Comparison of ENCODE assay signal across 21 cellular contexts in genomic region chr5:75214409-75214808, GRCh38. TPM values are rescaled to one million over a fixed set of nuclear protein-coding genes. Genes with fewer than 3 reads are reported as not detected.
DNase-seq lines count a peak whose midpoint lies in the region; ATAC-seq and TF ChIP-seq lines count a peak whose summit lies in the region.
"Had no signal": no experiment of that assay in that cellular context is flagged by ENCODE, and none has a peak within 500 bp of the region (broad histone marks: within the 10 kb centered on the region; RNA-seq: fewer than 3 reads in every experiment).

No MANE protein-coding gene starts in this region.

- peak; percentile 85 for ATAC-seq in DND-41 (ENCODE audit: insufficient read depth, low read depth)
- ATAC-seq in HG03565 (IDR thresholded peaks at IDR 0.05; ENCODE audit: unreplicated experiment) = no peak
- no peak for ATAC-seq in effector memory CD8-positive, alpha-beta T cell (replicated peaks)
- ATAC-seq: A549 had no signal

- TF ChIP-seq CTCF in DND-41 (IDR thresholded peaks at IDR 0.05; ENCODE audit: borderline replicate concordance, extremely low read depth, low read length, poor library complexity, severe bottlenecking) (no peak), Peyer's patch (IDR thresholded peaks at IDR 0.05) (no peak)

- DNase-seq in DND-41 (no peak), Peyer's patch (no peak), NAMALWA (ENCODE audit: low spot score) (no peak)
- no peak for DNase-seq in effector memory CD8-positive, alpha-beta T cell
- DNase-seq: ACHN; BE2C; CD4-positive, alpha-beta memory T cell; CD8-positive, alpha-beta memory T cell; COR-L47; DMS 273 treated with DMSO at 0.1 percent for 48 hours; DMS153; DMS79; GF-D8 had no signal

- H4K20me1 ChIP-seq in BLaER1 (no peaks in the 10 kb centered on the region), DND-41 (ENCODE audit: insufficient read depth, low read length) (no peaks in the 10 kb centered on the region)
- H4K20me1 ChIP-seq: BLaER1 treated with 17β-estradiol and CSF1 and Interleukin-3, amounts not matched to agents 10 nM and 100 nM had no signal

- H3K9ac ChIP-seq in BLaER1 (no peak overlapping the region), DND-41 (ENCODE audit: low read depth, low read length) (no peak overlapping the region)
- H3K9ac ChIP-seq: BLaER1 treated with 17β-estradiol and CSF1 and Interleukin-3, amounts not matched to agents 10 nM and 100 nM had no signal

- H3K9me3 ChIP-seq in BLaER1 (peaks cover 19% of the 10 kb centered on the region), DND-41 (ENCODE audit: insufficient read depth, low read length, severe bottlenecking) (no peaks in the 10 kb centered on the region), KOPT-K1 (ENCODE audit: insufficient read depth, low read length, poor library complexity, severe bottlenecking) (peaks cover 21% of the 10 kb centered on the region), Peyer's patch (no peaks in the 10 kb centered on the region)
- H3K9me3 ChIP-seq: A549, BE2C had no signal

- no peak overlapping the region for H3K4me3 Mint-ChIP-seq in effector memory CD8-positive, alpha-beta T cell
- H3K4me3 Mint-ChIP-seq: CD4-positive, alpha-beta memory T cell; CD8-positive, alpha-beta memory T cell had no signal

- peak overlapping the region; percentile 26; the same call in 1 of the 2 replicates for H3K4me2 ChIP-seq in BLaER1
- H3K4me2 ChIP-seq in DND-41 (ENCODE audit: insufficient read depth, low read length) = no peak overlapping the region
- H3K4me2 ChIP-seq: A549 had no signal

- H3K27ac ChIP-seq in BLaER1 (no peak overlapping the region), DND-41 (ENCODE audit: low read length) (no peak overlapping the region), KOPT-K1 (ENCODE audit: low read depth, low read length, poor library complexity, severe bottlenecking) (peak overlapping the region; percentile 34), Peyer's patch (peak overlapping the region in 3 of 4 donors; percentile 4 to 55 (median 53))
- H3K27ac ChIP-seq: 22Rv1; A549; BLaER1 treated with 17β-estradiol and CSF1 and Interleukin-3, amounts not matched to agents 10 nM and 100 nM; C4-2B had no signal

- H3K9me3 Mint-ChIP-seq in effector memory CD8-positive, alpha-beta T cell = peaks cover 7 to 10% of the 10 kb centered on the region in 2 donors

- no peaks in the 10 kb centered on the region for H3K4me1 Mint-ChIP-seq in effector memory CD8-positive, alpha-beta T cell (ENCODE audit: low read depth in 2 of 2)

- H3K27me3 ChIP-seq in BLaER1 (no peaks in the 10 kb centered on the region), DND-41 (ENCODE audit: insufficient read depth, low read length, poor library complexity) (no peaks in the 10 kb centered on the region), Peyer's patch (no peaks in the 10 kb centered on the region)
- H3K27me3 ChIP-seq: BLaER1 treated with 17β-estradiol and CSF1 and Interleukin-3, amounts not matched to agents 10 nM and 100 nM had no signal

- H2AFZ ChIP-seq in DND-41 (ENCODE audit: low read depth, low read length) = no peak overlapping the region

- H3K4me1 ChIP-seq in BLaER1 (0 out of 2 replicates have a peak, but pooled peaks cover 8% of the 10 kb centered on the region), DND-41 (ENCODE audit: insufficient read depth, low read length) (no peaks in the 10 kb centered on the region), Peyer's patch (peaks cover 0 to 10% (median 0%) of the 10 kb centered on the region in 4 donors)
- H3K4me1 ChIP-seq: A549, BE2C had no signal

- TF ChIP-seq POLR2A in Peyer's patch (IDR thresholded peaks at IDR 0.05) = no peak

- H3K36me3 ChIP-seq in BLaER1 (no peaks in the 10 kb centered on the region), DND-41 (ENCODE audit: insufficient read depth, low read length) (no peaks in the 10 kb centered on the region), KOPT-K1 (ENCODE audit: insufficient read depth, low read length) (no peaks in the 10 kb centered on the region), Peyer's patch (no peaks in the 10 kb centered on the region)
- H3K36me3 ChIP-seq: BE2C; BLaER1 treated with 17β-estradiol and CSF1 and Interleukin-3, amounts not matched to agents 10 nM and 100 nM had no signal

- no peaks in the 10 kb centered on the region for H3K79me2 ChIP-seq in DND-41 (ENCODE audit: insufficient read depth, low read length)

- H3K4me3 ChIP-seq in BLaER1 = no peak overlapping the region
- no peak overlapping the region for H3K4me3 ChIP-seq in DND-41 (ENCODE audit: low read depth in 1 of 2, low read length in 2 of 2)
- H3K4me3 ChIP-seq in Peyer's patch = no peak overlapping the region
- H3K4me3 ChIP-seq: A549; BLaER1 treated with 17β-estradiol and CSF1 and Interleukin-3, amounts not matched to agents 10 nM and 100 nM had no signal

- H3K27me3 Mint-ChIP-seq in effector memory CD8-positive, alpha-beta T cell = peaks cover 8 to 17% of the 10 kb centered on the region in 2 donors

- H3K27ac Mint-ChIP-seq in effector memory CD8-positive, alpha-beta T cell = no peak overlapping the region

- peaks cover 3% of the 10 kb centered on the region for H3K36me3 Mint-ChIP-seq in effector memory CD8-positive, alpha-beta T cell (ENCODE audit: insufficient read depth)

RNA-seq across cellular contexts. Expression of gene ANKRD31, which starts 22.3 kb away (rescaled TPM):
- under 1 TPM in 1 of 4 donors, not detected in 3; 0.19 TPM for total RNA-seq in Peyer's patch
- total RNA-seq: A172 had no signal

Comparison
In these comparisons a context has a peak if more than half of its experiments do, and no peak if none do; other contexts are left out.
1. H3K27ac ChIP-seq: peak in KOPT-K1 (single experiment) and Peyer's patch (3 of 4); none in BLaER1 (single experiment) and DND-41 (single experiment).